8 cellular contexts compared by ENCODE assay signal in genomic region chr4:75673027-75673958, GRCh38. TPM values are rescaled to one million over a fixed set of nuclear protein-coding genes. Genes with fewer than 3 reads are reported as not detected.
DNase-seq lines count a peak whose midpoint lies in the region; TF ChIP-seq lines count a peak whose summit lies in the region.

Gene G3BP2, minus strand, starts transcription at chr4:75673411. Its CDS starts 11,386 bp downstream, at chr4:75662025.

- H3K9me3 ChIP-seq in neuron (ENCODE audit: low read length) (no peaks in the 10 kb centered on the region), subcutaneous abdominal adipose tissue (ENCODE audit: control insufficient read depth in 5 of 5, low read length in 5 of 5) (no peaks in the 10 kb centered on the region)

- no peaks in the 10 kb centered on the region for H3K27me3 ChIP-seq in neuron (ENCODE audit: insufficient read depth, low read length)
- H3K27me3 ChIP-seq in subcutaneous abdominal adipose tissue (ENCODE audit: control insufficient read depth in 5 of 5, insufficient read depth in 4 of 5, low read length in 5 of 5), result no peaks in the 10 kb centered on the region

- no peak for TF ChIP-seq CTCF in HFF-Myc (IDR thresholded peaks at IDR 0.05; ENCODE audit: low read depth, low read length, missing control alignments)

- H3K9ac ChIP-seq in subcutaneous abdominal adipose tissue (ENCODE audit: low read length in 5 of 5), result peak within 1 kb of the TSS; percentile 92 to 96 (median 93)

- H3K36me3 ChIP-seq in neuron (ENCODE audit: insufficient read depth, low read length) (peaks cover 4% of the 10 kb centered on the region), subcutaneous abdominal adipose tissue (ENCODE audit: control insufficient read depth in 5 of 5, insufficient read depth in 5 of 5, low read length in 5 of 5) (no peaks in the 10 kb centered on the region)

- DNase-seq in GM03348 (ENCODE audit: low spot score) (peak; percentile 99), HFF-Myc (ENCODE audit: extremely low read depth, low read depth) (peak; percentile 95), NAMALWA (ENCODE audit: low spot score) (peak; percentile 99), SK-N-DZ (ENCODE audit: low spot score) (peak; percentile 97), foreskin melanocyte (peak; percentile 98)
- DNase-seq in activated naive CD4-positive, alpha-beta T cell treated with anti-CD3 and anti-CD28 coated beads for 36 hours, result peak; percentile 99

- intact Hi-C loops in activated naive CD4-positive, alpha-beta T cell treated with anti-CD3 and anti-CD28 coated beads for 36 hours (cut with micrococcal nuclease), result loop anchor here (1.0 to 10.0 kb wide), 10 partner anchors 25 to 1404 kb away; partner anchors contain the start of genes CCNI, CDKL2, NUP54 and RCHY1

- H3K4me1 ChIP-seq in neuron (ENCODE audit: insufficient read depth, low read length), result peaks cover 25% of the 10 kb centered on the region
- peaks cover 7 to 31% (median 24%) of the 10 kb centered on the region in 5 donors for H3K4me1 ChIP-seq in subcutaneous abdominal adipose tissue (ENCODE audit: control insufficient read depth in 5 of 5, insufficient read depth in 5 of 5, low read length in 5 of 5)

- H3K36me3 Mint-ChIP-seq in activated naive CD4-positive, alpha-beta T cell treated with anti-CD3 and anti-CD28 coated beads for 36 hours (ENCODE audit: low read depth), result peaks cover 18% of the 10 kb centered on the region

- H3K9me3 Mint-ChIP-seq in activated naive CD4-positive, alpha-beta T cell treated with anti-CD3 and anti-CD28 coated beads for 36 hours, result no peaks in the 10 kb centered on the region

- H3K4me3 ChIP-seq in HFF-Myc (replicated peaks; ENCODE audit: low read depth, low read length), result peak within 1 kb of the TSS; percentile 99
- H3K4me3 ChIP-seq in neuron (ENCODE audit: low read length), result peak within 1 kb of the TSS; percentile 82
- peak within 1 kb of the TSS; percentile 94 to 100 (median 99) for H3K4me3 ChIP-seq in subcutaneous abdominal adipose tissue (ENCODE audit: low read depth in 1 of 5, low read length in 5 of 5)

- CTCF ChIA-PET in activated naive CD4-positive, alpha-beta T cell treated with anti-CD3 and anti-CD28 coated beads for 36 hours (lab: Charles Lee), result interaction anchor here (0.6 to 3.2 kb wide), 3 partner anchors 11 to 50 kb away, joined by 3 to 16 read pairs (median 4); no protein-coding TSS in a partner anchor

- H3K4me3 Mint-ChIP-seq in activated naive CD4-positive, alpha-beta T cell treated with anti-CD3 and anti-CD28 coated beads for 36 hours, result peak within 1 kb of the TSS; percentile 97

- peak within 1 kb of the TSS; percentile 95 for H3K27ac ChIP-seq in subcutaneous abdominal adipose tissue (ENCODE audit: low read depth, low read length)

- H3K4me1 Mint-ChIP-seq in activated naive CD4-positive, alpha-beta T cell treated with anti-CD3 and anti-CD28 coated beads for 36 hours (ENCODE audit: low read depth), result peaks cover 39% of the 10 kb centered on the region

- H3K27me3 Mint-ChIP-seq in activated naive CD4-positive, alpha-beta T cell treated with anti-CD3 and anti-CD28 coated beads for 36 hours (ENCODE audit: low read depth), result no peaks in the 10 kb centered on the region

- H3K27ac Mint-ChIP-seq in activated naive CD4-positive, alpha-beta T cell treated with anti-CD3 and anti-CD28 coated beads for 36 hours, result peak within 1 kb of the TSS; percentile 99

- peak within 1 kb of the TSS; percentile 75 for H2AFZ ChIP-seq in neuron (ENCODE audit: low read depth, low read length)

RNA-seq across cellular contexts. Expression of gene G3BP2, which starts in this region (rescaled TPM):
- 127 and 144 TPM in 2 replicates for polyA plus RNA-seq in SK-N-DZ (2014; cell fraction: cytosol; rRNA removed)
- 47.1 and 68.2 TPM in 2 replicates for polyA plus RNA-seq in SK-N-DZ (2014; cell fraction: nucleus; rRNA removed)
- total RNA-seq in activated naive CD4-positive, alpha-beta T cell treated with anti-CD3 and anti-CD28 coated beads for 36 hours, result 100 to 1,000 TPM; 134 to 144 TPM

Comparison
In these comparisons a context has a peak if more than half of its experiments do, and no peak if none do; other contexts are left out.
1. Peak in every context shown above with its lines: DNase-seq, H3K4me3 ChIP-seq and H3K27ac ChIP-seq.